28 cellular contexts compared by ENCODE assay signal in genomic region chr1:15076807-15077206, GRCh38.
"Had no signal": no experiment of that assay in that cellular context is flagged by ENCODE, and none has a peak within 500 bp of the region (broad histone marks: within the 10 kb centered on the region; RNA-seq: fewer than 3 reads in every experiment).

No MANE protein-coding gene starts in this region.

- H3K27ac Mint-ChIP-seq: dendritic cell treated with granulocyte-macrophage colony-stimulating factor and Interleukin-4, amounts not matched to agents 40 ng/mL and 50 ng/mL, for 4 days; effector memory CD8-positive, alpha-beta T cell; endodermal cell; mesothelial cell of epicardium had no signal

- H3K27ac ChIP-seq: colonic mucosa, epithelial cell of prostate, gastrocnemius medialis, heart left ventricle, hepatocyte, left lung, lower lobe of right lung had no signal

- H3K4me3 ChIP-seq: colonic mucosa, esophagus squamous epithelium, gastrocnemius medialis, heart left ventricle, hepatocyte, left lung, lower lobe of right lung, mucosa of descending colon had no signal

- H3K4me1 ChIP-seq: colonic mucosa, gastrocnemius medialis, left lung had no signal

- ATAC-seq: effector memory CD8-positive, alpha-beta T cell; esophagus mucosa; gastrocnemius medialis; heart left ventricle; left lung; left ventricle myocardium superior; mucosa of descending colon had no signal

- DNase-seq: colonic mucosa; cortex of kidney; effector CD8-positive, alpha-beta T cell; effector memory CD8-positive, alpha-beta T cell; endodermal cell; erythroblast; esophagus squamous epithelium; foreskin fibroblast; foreskin melanocyte; gastrocnemius medialis; glutamatergic neuron; hypothalamus; immature natural killer cell; islet precursor cell; kidney; kidney glomerular epithelial cell; left lung; left ventricle myocardium superior; lower lobe of right lung; mesenchymal stem cell; mucosa of descending colon; naive B cell had no signal

- H3K4me1 Mint-ChIP-seq: endodermal cell, mesothelial cell of epicardium, naive B cell had no signal

- H3K9me3 ChIP-seq: colonic mucosa, esophagus squamous epithelium, gastrocnemius medialis, left lung, lower lobe of right lung, mucosa of descending colon had no signal

- H3K4me2 ChIP-seq: hepatocyte had no signal

- H3K36me3 Mint-ChIP-seq: immature natural killer cell, mesothelial cell of epicardium, naive B cell had no signal

- H3K27me3 Mint-ChIP-seq: naive B cell had no signal

- H3K27me3 ChIP-seq: colonic mucosa, esophagus squamous epithelium, gastrocnemius medialis, heart left ventricle, hepatocyte, left lung had no signal

- H3K36me3 ChIP-seq: colonic mucosa, esophagus squamous epithelium, gastrocnemius medialis, heart left ventricle, left lung, lower lobe of right lung had no signal

- H3K9me3 Mint-ChIP-seq: dendritic cell treated with granulocyte-macrophage colony-stimulating factor and Interleukin-4, amounts not matched to agents 40 ng/mL and 50 ng/mL, for 4 days; effector memory CD8-positive, alpha-beta T cell; endodermal cell; immature natural killer cell; mesothelial cell of epicardium; naive B cell had no signal

- H2AFZ ChIP-seq: hepatocyte had no signal

- H3K4me3 Mint-ChIP-seq: dendritic cell treated with granulocyte-macrophage colony-stimulating factor and Interleukin-4, amounts not matched to agents 40 ng/mL and 50 ng/mL, for 4 days; effector memory CD8-positive, alpha-beta T cell; endodermal cell; immature natural killer cell; mesothelial cell of epicardium had no signal

- H3K79me2 ChIP-seq: hepatocyte had no signal
